9 cellular contexts compared by ENCODE assay signal in genomic region chr2:99880148-99880983, GRCh38.
DNase-seq lines count a peak whose midpoint lies in the region; ATAC-seq and TF ChIP-seq lines count a peak whose summit lies in the region.
"Had no signal": no experiment of that assay in that cellular context is flagged by ENCODE, and none has a peak within 500 bp of the region (broad histone marks: within the 10 kb centered on the region; RNA-seq: fewer than 3 reads in every experiment).

No MANE protein-coding gene starts in this region.

- no peaks in the 10 kb centered on the region for H3K9me3 Mint-ChIP-seq in activated T-cell treated with anti-CD3 and anti-CD28 coated beads, Interleukin-2, amount 50 U/mL, for 72 hours

- peak; percentile 82 for ATAC-seq in omental fat pad (ENCODE audit: low FRiP score)
- ATAC-seq in HG03469 (IDR thresholded peaks at IDR 0.05; ENCODE audit: unreplicated experiment) = no peak
- no peak for ATAC-seq in activated T-cell treated with anti-CD3 and anti-CD28 coated beads, Interleukin-2, amount 50 U/mL, for 72 hours (replicated peaks in 1 of 2)

- no peak overlapping the region for H3K27ac Mint-ChIP-seq in activated T-cell treated with anti-CD3 and anti-CD28 coated beads, Interleukin-2, amount 50 U/mL, for 72 hours

- H3K4me3 Mint-ChIP-seq in activated T-cell treated with anti-CD3 and anti-CD28 coated beads, Interleukin-2, amount 50 U/mL, for 72 hours = no peak overlapping the region

- no peak overlapping the region for H3K27ac ChIP-seq in coronary artery
- H3K27ac ChIP-seq: thyroid gland had no signal

- peak; percentile 94 for DNase-seq in Daoy (ENCODE audit: low read depth)
- DNase-seq in NCI-H446 (lab: John Stamatoyannopoulos, UW) = peak; percentile 74 to 86
- peak; percentile 72 for DNase-seq in dedifferentiated amniotic fluid mesenchymal stem cell (ENCODE audit: extremely low spot score)
- DNase-seq in omental fat pad (ENCODE audit: low spot score) = no peak
- no peak for DNase-seq in MV-4-11 (lab: John Stamatoyannopoulos, UW)
- DNase-seq in coronary artery (ENCODE audit: low spot score) = no peak
- DNase-seq in activated T-cell treated with anti-CD3 and anti-CD28 coated beads, Interleukin-2, amount 50 U/mL, for 72 hours = no peak

- no peaks in the 10 kb centered on the region for H3K36me3 Mint-ChIP-seq in activated T-cell treated with anti-CD3 and anti-CD28 coated beads, Interleukin-2, amount 50 U/mL, for 72 hours (ENCODE audit: insufficient read depth in 2 of 2)

- H3K4me3 ChIP-seq in coronary artery = no peak overlapping the region
- H3K4me3 ChIP-seq: thyroid gland had no signal

- H3K27me3 Mint-ChIP-seq in activated T-cell treated with anti-CD3 and anti-CD28 coated beads, Interleukin-2, amount 50 U/mL, for 72 hours (ENCODE audit: low read depth) = no peaks in the 10 kb centered on the region

- TF ChIP-seq CTCF in omental fat pad (IDR thresholded peaks at IDR 0.05) (no peak), coronary artery (IDR thresholded peaks at IDR 0.05) (no peak)

- H3K4me1 Mint-ChIP-seq in activated T-cell treated with anti-CD3 and anti-CD28 coated beads, Interleukin-2, amount 50 U/mL, for 72 hours (ENCODE audit: low read depth) = no peaks in the 10 kb centered on the region

Comparison
In these comparisons a context has a peak if more than half of its experiments do, and no peak if none do; other contexts are left out.
1. DNase-seq: peak in Daoy (single experiment), NCI-H446 (2 of 2) and dedifferentiated amniotic fluid mesenchymal stem cell (single experiment); none in omental fat pad (single experiment), MV-4-11 (single experiment), coronary artery (single experiment) and activated T-cell treated with anti-CD3 and anti-CD28 coated beads, Interleukin-2, amount 50 U/mL, for 72 hours (0 of 2).